8 cellular contexts compared by ENCODE assay signal in the genomic region with DNA sequence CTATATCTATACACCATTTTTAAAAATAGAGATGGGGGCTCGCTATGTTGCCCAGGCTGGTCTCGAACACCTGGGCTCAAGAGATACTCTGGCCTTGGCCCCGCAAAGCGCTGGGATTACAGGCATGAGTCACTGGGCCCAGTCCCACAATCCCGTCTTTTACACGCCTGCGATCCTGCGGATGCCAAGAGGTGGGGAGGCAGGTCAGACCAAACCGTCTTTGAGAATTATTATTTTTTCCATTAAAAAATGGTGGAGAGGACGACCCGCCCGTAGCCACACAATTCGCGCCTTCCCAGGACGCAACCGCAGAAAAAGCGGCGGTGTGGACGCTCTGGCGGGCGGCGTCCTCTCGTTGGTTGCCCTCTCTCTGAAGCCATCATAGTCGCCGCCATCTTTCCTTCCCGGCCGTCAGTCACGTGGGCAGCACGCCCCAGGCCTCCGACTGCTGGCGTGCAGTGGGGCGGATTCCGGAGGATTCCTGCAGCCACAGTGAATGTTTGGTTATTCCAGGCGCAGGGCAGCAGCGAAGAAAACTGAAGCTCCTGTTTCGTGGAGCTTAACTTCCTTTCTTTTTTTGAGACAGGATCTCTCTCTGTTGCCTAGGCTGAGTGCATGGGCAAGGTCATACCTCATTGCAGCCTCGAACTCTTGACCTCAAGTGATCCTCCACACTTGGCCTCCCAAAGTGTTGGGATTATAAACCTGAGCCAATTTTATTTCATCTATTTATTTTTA. TPM values are rescaled to one million over a fixed set of nuclear protein-coding genes. Genes with fewer than 3 reads are reported as not detected.
DNase-seq lines count a peak whose midpoint lies in the region; ATAC-seq, FAIRE-seq and TF ChIP-seq lines count a peak whose summit lies in the region.

No MANE protein-coding gene starts in this region.

- peak overlapping the region; percentile 85 for H3K27ac ChIP-seq in cingulate gyrus (ENCODE audit: low read depth, low read length)

- BruUV-seq in Calu3 (replicated peaks; lab: Mats Ljungman, UMichigan): TSS peak; percentile 55

- peaks cover 18% of the 10 kb centered on the region for H3K4me1 Mint-ChIP-seq in Calu3 (ENCODE audit: low read depth, unreplicated experiment)
- peaks cover 4% of the 10 kb centered on the region for H3K4me1 Mint-ChIP-seq in activated CD4-positive, alpha-beta T cell treated with anti-CD3 and anti-CD28 coated beads, Interleukin-2, amount 10 ng/mL, durations not matched to agents 24 days and 14 days

- TF ChIP-seq POLR2A in H54 (IDR thresholded peaks at IDR 0.05; ENCODE audit: low read depth, low read length): peak; percentile 54; the same call in 1 of the 2 replicates

- no peak for TF ChIP-seq CTCF in Calu3 (IDR thresholded peaks at IDR 0.05; ENCODE audit: unreplicated experiment)

- FAIRE-seq in H54 (lab: Jason Lieb, UNC): no peak

- H3K36me3 Mint-ChIP-seq in Calu3 (ENCODE audit: insufficient read depth, unreplicated experiment): peaks cover 24% of the 10 kb centered on the region
- no peaks in the 10 kb centered on the region for H3K36me3 Mint-ChIP-seq in activated CD4-positive, alpha-beta T cell treated with anti-CD3 and anti-CD28 coated beads, Interleukin-2, amount 10 ng/mL, durations not matched to agents 24 days and 14 days (ENCODE audit: low read depth)

- DNase-seq in Calu3 (peak; percentile 72), H54 (ENCODE audit: insufficient read length, low spot score) (peak; percentile 72), NCI-H2196 (lab: John Stamatoyannopoulos, UW; ENCODE audit: unreplicated experiment) (peak; percentile 89), left colon (peak; percentile 90 to 92)
- peak; percentile 91 for DNase-seq in activated CD4-positive, alpha-beta T cell treated with anti-CD3 and anti-CD28 coated beads, Interleukin-2, amount 10 ng/mL, durations not matched to agents 24 days and 14 days
- peak; percentile 68 to 76 for DNase-seq in stimulated activated CD4-positive, alpha-beta T cell treated with anti-CD3 and anti-CD28 coated beads, Interleukin-15, amount 100 ng/mL, for 48 hours (ENCODE audit: low read depth in 2 of 2)

- peak overlapping the region; percentile 56 for H3K4me3 Mint-ChIP-seq in Calu3 (ENCODE audit: low read depth, unreplicated experiment)
- peak overlapping the region; percentile 76 for H3K4me3 Mint-ChIP-seq in activated CD4-positive, alpha-beta T cell treated with anti-CD3 and anti-CD28 coated beads, Interleukin-2, amount 10 ng/mL, durations not matched to agents 24 days and 14 days

- H3K27ac Mint-ChIP-seq in Calu3 (ENCODE audit: unreplicated experiment): peak overlapping the region; percentile 94
- H3K27ac Mint-ChIP-seq in activated CD4-positive, alpha-beta T cell treated with anti-CD3 and anti-CD28 coated beads, Interleukin-2, amount 10 ng/mL, durations not matched to agents 24 days and 14 days: peak overlapping the region; percentile 67

- no peaks in the 10 kb centered on the region for H3K9me3 Mint-ChIP-seq in Calu3 (ENCODE audit: low read depth, unreplicated experiment)
- no peaks in the 10 kb centered on the region for H3K9me3 Mint-ChIP-seq in activated CD4-positive, alpha-beta T cell treated with anti-CD3 and anti-CD28 coated beads, Interleukin-2, amount 10 ng/mL, durations not matched to agents 24 days and 14 days

- intact Hi-C loops in Calu3 (cut with micrococcal nuclease; ENCODE audit: unreplicated experiment) (no loop called here), left colon (cut with DNase I, micrococcal nuclease) (no loop called here)
- intact Hi-C loops in activated CD4-positive, alpha-beta T cell treated with anti-CD3 and anti-CD28 coated beads, Interleukin-2, amount 10 ng/mL, durations not matched to agents 24 days and 14 days (cut with micrococcal nuclease): loop anchor here (2.0 kb wide), 1 partner anchor 30 kb away; a partner anchor contains a TSS

- ATAC-seq in left colon (peak; percentile 89), HG02973 (IDR thresholded peaks at IDR 0.05; ENCODE audit: unreplicated experiment) (no peak)

- H3K27me3 Mint-ChIP-seq in Calu3 (ENCODE audit: unreplicated experiment): no peaks in the 10 kb centered on the region
- peaks cover 3% of the 10 kb centered on the region for H3K27me3 Mint-ChIP-seq in activated CD4-positive, alpha-beta T cell treated with anti-CD3 and anti-CD28 coated beads, Interleukin-2, amount 10 ng/mL, durations not matched to agents 24 days and 14 days

- CTCF ChIA-PET in Calu3 (lab: Charles Lee): interaction anchor here (0.7 kb wide), 1 partner anchor 105 kb away, joined by 5 read pairs; no protein-coding TSS in a partner anchor

RNA-seq across cellular contexts. Expression of a gene that starts 9.9 kb away (rescaled TPM):
- total RNA-seq in Calu3 (2022): 63.7 and 72.4 TPM in 2 replicates
- total RNA-seq in activated CD4-positive, alpha-beta T cell treated with anti-CD3 and anti-CD28 coated beads, Interleukin-2, amount 10 ng/mL, durations not matched to agents 24 days and 14 days: 2.7 and 3.0 TPM in 2 replicates
- 10 to 100 TPM; 34.3 to 39.3 TPM for total RNA-seq in left colon

RNA-seq across cellular contexts. Expression of a gene that starts 15.2 kb away (rescaled TPM):
- total RNA-seq in Calu3 (2022) (29.9 and 36.6 TPM in 2 replicates), left colon (10 to 100 TPM; 31.0 to 33.6 TPM)
- 37.3 and 41.2 TPM in 2 replicates for total RNA-seq in activated CD4-positive, alpha-beta T cell treated with anti-CD3 and anti-CD28 coated beads, Interleukin-2, amount 10 ng/mL, durations not matched to agents 24 days and 14 days

RNA-seq across cellular contexts. Expression of a gene that starts 29.9 kb away (rescaled TPM):
- total RNA-seq in Calu3 (2022) (50.0 and 63.5 TPM in 2 replicates), left colon (10 to 100 TPM; 18.6 to 21.4 TPM)
- total RNA-seq in activated CD4-positive, alpha-beta T cell treated with anti-CD3 and anti-CD28 coated beads, Interleukin-2, amount 10 ng/mL, durations not matched to agents 24 days and 14 days: 42.7 and 47.6 TPM in 2 replicates

RNA-seq across cellular contexts. Expression of a gene that starts 37.6 kb away (rescaled TPM):
- 151 and 157 TPM in 2 replicates for total RNA-seq in Calu3 (2022)
- 300 and 318 TPM in 2 replicates for total RNA-seq in activated CD4-positive, alpha-beta T cell treated with anti-CD3 and anti-CD28 coated beads, Interleukin-2, amount 10 ng/mL, durations not matched to agents 24 days and 14 days
- 100 to 1,000 TPM in 1 of 2 donors, 10 to 100 TPM in 1; 85.9 to 116 TPM for total RNA-seq in left colon

RNA-seq across cellular contexts. Expression of a gene that starts 52.2 kb away (rescaled TPM):
- total RNA-seq in Calu3 (2022) (3.3 and 4.2 TPM in 2 replicates), left colon (1 to 10 TPM; 2.2 to 2.7 TPM)
- 4.5 TPM in 2 replicates for total RNA-seq in activated CD4-positive, alpha-beta T cell treated with anti-CD3 and anti-CD28 coated beads, Interleukin-2, amount 10 ng/mL, durations not matched to agents 24 days and 14 days
